1 cellular context compared by ENCODE assay signal in the genomic region with DNA sequence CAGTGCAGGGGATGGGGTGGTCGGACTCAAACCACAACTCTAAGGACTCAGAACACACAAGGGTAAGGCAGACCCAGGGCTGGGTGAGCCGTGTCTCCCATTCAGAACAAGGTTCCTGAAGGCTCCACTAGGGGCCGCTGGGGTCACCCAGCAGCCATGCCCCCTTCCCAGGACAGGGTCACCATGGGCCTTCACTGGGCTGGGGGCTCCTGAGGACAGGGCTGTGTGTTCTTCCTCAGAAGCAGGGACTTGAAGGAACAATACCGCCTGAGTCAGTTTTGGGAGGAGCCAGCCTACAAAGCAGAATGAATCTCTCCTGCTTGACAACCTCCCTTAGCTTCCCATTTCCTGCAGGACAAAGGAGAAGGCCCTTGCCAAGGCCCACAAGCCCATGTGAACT.
TF ChIP-seq lines count a peak whose summit lies in the region.

No MANE protein-coding gene starts in this region.

TF ChIP-seq in A549, 52 proteins besides CTCF, POLR2A, EP300 and RAD21 (continued from another document):
- TF ChIP-seq, protein P1, sequence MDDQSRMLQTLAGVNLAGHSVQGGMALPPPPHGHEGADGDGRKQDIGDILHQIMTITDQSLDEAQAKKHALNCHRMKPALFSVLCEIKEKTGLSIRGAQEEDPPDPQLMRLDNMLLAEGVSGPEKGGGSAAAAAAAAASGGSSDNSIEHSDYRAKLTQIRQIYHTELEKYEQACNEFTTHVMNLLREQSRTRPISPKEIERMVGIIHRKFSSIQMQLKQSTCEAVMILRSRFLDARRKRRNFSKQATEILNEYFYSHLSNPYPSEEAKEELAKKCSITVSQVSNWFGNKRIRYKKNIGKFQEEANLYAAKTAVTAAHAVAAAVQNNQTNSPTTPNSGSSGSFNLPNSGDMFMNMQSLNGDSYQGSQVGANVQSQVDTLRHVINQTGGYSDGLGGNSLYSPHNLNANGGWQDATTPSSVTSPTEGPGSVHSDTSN (IDR thresholded peaks at IDR 0.05): no peak
- TF ChIP-seq MAFK (IDR thresholded peaks at IDR 0.05; ENCODE audit: partially characterized antibody) (no peak), ESRRA (IDR thresholded peaks at IDR 0.05; ENCODE audit: borderline replicate concordance, low read length) (no peak)
